ENCODE assay signal across 8 cellular contexts in genomic region chr17:44775838-44776621, GRCh38. TPM values are rescaled to one million over a fixed set of nuclear protein-coding genes. Genes with fewer than 3 reads are reported as not detected.
A peak's percentile ranks its signal among the peaks of the same experiment; 100 is the strongest.
DNase-seq lines count a peak whose midpoint lies in the region; ATAC-seq, FAIRE-seq and TF ChIP-seq lines count a peak whose summit lies in the region.

No MANE protein-coding gene starts in this region.

- no peak overlapping the region for H2BK15ac ChIP-seq in H1 (ENCODE audit: low read length)

- H3K4me1 Mint-ChIP-seq in CD4-positive, alpha-beta memory T cell, result peaks cover 5 to 21% (median 9%) of the 10 kb centered on the region in 4 donors
- peaks cover 17 to 36% (median 22%) of the 10 kb centered on the region in 3 donors for H3K4me1 Mint-ChIP-seq in naive B cell

- peak; percentile 6 for ATAC-seq in GM21825 (IDR thresholded peaks at IDR 0.05; ENCODE audit: unreplicated experiment)
- ATAC-seq in naive B cell (ENCODE audit: low read depth in 2 of 2), result peak in 1 of 2 donors; percentile 1
- no peak for ATAC-seq in GM18519 (IDR thresholded peaks at IDR 0.05; ENCODE audit: low FRiP score, unreplicated experiment)

- no peak overlapping the region for H3K56ac ChIP-seq in H1 (replicated peaks; ENCODE audit: insufficient read length, low read depth, low read length)

- H3K79me2 ChIP-seq in PC-9 (ENCODE audit: low read depth) (no peaks in the 10 kb centered on the region), H1 (ENCODE audit: control insufficient read depth in 1 of 2, insufficient read depth in 2 of 2, low read length in 2 of 2) (no peaks in the 10 kb centered on the region)

- no peak overlapping the region for H2BK120ac ChIP-seq in H1 (replicated peaks; ENCODE audit: low read depth, low read length)

- H3K9me2 ChIP-seq in PC-9 (ENCODE audit: insufficient read depth), result no peaks in the 10 kb centered on the region

- H3K9me3 Mint-ChIP-seq in CD4-positive, alpha-beta memory T cell, result no peaks in the 10 kb centered on the region
- no peaks in the 10 kb centered on the region for H3K9me3 Mint-ChIP-seq in naive B cell

- peak overlapping the region; percentile 77 for H4K8ac ChIP-seq in H1 (ENCODE audit: extremely low read depth, insufficient read depth, low read length)

- no peaks in the 10 kb centered on the region for H3K79me1 ChIP-seq in H1 (ENCODE audit: low read depth, low read length)

- no peaks in the 10 kb centered on the region for H3K9me3 ChIP-seq in CD4-positive, alpha-beta memory T cell (ENCODE audit: control insufficient read depth in 1 of 2, low read length in 2 of 2)
- H3K9me3 ChIP-seq in PC-9 (ENCODE audit: insufficient read depth, low read depth) (no peaks in the 10 kb centered on the region), H1 (ENCODE audit: insufficient read depth in 2 of 2, low read depth in 1 of 2, low read length in 1 of 2) (no peaks in the 10 kb centered on the region)

- TF ChIP-seq EP300 in H1 (IDR thresholded peaks at IDR 0.05; ENCODE audit: borderline replicate concordance in 1 of 2, low read depth in 2 of 2, low read length in 2 of 2), result no peak

- H2BK12ac ChIP-seq in H1 (ENCODE audit: low read depth, low read length), result no peak overlapping the region

- no peak for DNase-seq in CD4-positive, alpha-beta memory T cell
- DNase-seq in PC-9 (peak in 1 of 2 experiments; percentile 97), H1 (ENCODE audit: low read depth in 1 of 2, low spot score in 2 of 2) (no peak), naive B cell (no peak), AG08395 (ENCODE audit: low spot score) (no peak)
- DNase-seq in activated effector memory CD4-positive, alpha-beta T cell treated with Interleukin-2 at 50 U/mL for 16 hours, result no peak

- no peak overlapping the region for H3K18ac ChIP-seq in H1 (ENCODE audit: extremely low read depth, low read length)

- peak overlapping the region; percentile 32; the same call in 1 of the 2 replicates for H2AK5ac ChIP-seq in H1 (ENCODE audit: low read depth, low read length)

- peak overlapping the region; percentile 47 for H3K4ac ChIP-seq in H1 (replicated peaks; ENCODE audit: insufficient read length, low read depth, low read length)

- FAIRE-seq in H1 (lab: Jason Lieb, UNC), result no peak

- WGBS in H1 (ENCODE audit: extremely low coverage in 1 of 2, insufficient coverage in 1 of 2, insufficient read length in 1 of 2, insufficient replicate concordance in 2 of 2, low coverage in 1 of 2, low lambda C conversion rate in 2 of 2, missing lambda C conversion rate in 1 of 2), 2 experiments, result 27% methylated on average over 29 of the region's 43 CpGs; no CpG with 5 or more reads in 1 of the 2 experiments

- POLR2A ChIA-PET in CD4-positive, alpha-beta memory T cell (lab: Charles Lee; ENCODE audit: partially characterized antibody), result interaction anchor here (0.7 to 1.6 kb wide), 9 partner anchors 27 to 286 kb away, joined by 3 to 6 read pairs (median 5); partner anchors contain the start of gene EFTUD2
- POLR2A ChIA-PET in PC-9 (lab: Charles Lee; ENCODE audit: unreplicated experiment), result interaction anchor here (0.6 to 0.7 kb wide), 5 partner anchors 13 to 412 kb away, joined by 3 to 9 read pairs (median 5); partner anchors contain the start of gene FAM171A2
- POLR2A ChIA-PET in H1 (lab: Charles Lee; ENCODE audit: partially characterized antibody), result interaction anchor here (0.6 to 2.4 kb wide), 33 partner anchors 10 to 307 kb away, joined by 3 to 14 read pairs (median 4); partner anchors contain the start of genes ADAM11, DBF4B and GJC1

- peak overlapping the region; percentile 27 for H3K27ac ChIP-seq in CD4-positive, alpha-beta memory T cell (ENCODE audit: low read depth, low read length)
- H3K27ac ChIP-seq in PC-9, result no peak overlapping the region
- H3K27ac ChIP-seq in H1 (ENCODE audit: low read depth, low read length), result no peak overlapping the region

- intact Hi-C loops in CD4-positive, alpha-beta memory T cell (cut with micrococcal nuclease), result loop anchor here (1.0 to 5.0 kb wide), 9 partner anchors 89 to 421 kb away; partner anchors contain the start of genes C1QL1, EFTUD2, NMT1 and PLCD3
- intact Hi-C loops in PC-9 (cut with micrococcal nuclease; ENCODE audit: unreplicated experiment), result loop anchor here (1.0 to 2.0 kb wide), 3 partner anchors 89 to 357 kb away; no protein-coding TSS in a partner anchor

- peaks cover 18% of the 10 kb centered on the region for H3K4me1 ChIP-seq in CD4-positive, alpha-beta memory T cell (ENCODE audit: insufficient read depth, low read length)
- H3K4me1 ChIP-seq in PC-9 (replicated peaks; ENCODE audit: insufficient read depth) (peaks cover 8% of the 10 kb centered on the region; the same call in 1 of the 2 replicates), H1 (replicated peaks in 1 of 4; ENCODE audit: control insufficient read depth in 3 of 4, insufficient read depth in 4 of 4, low read length in 3 of 4) (peaks cover 0 to 14% (median 4%) of the 10 kb centered on the region in 4 experiments; a peak in 5 of 7 replicates)

- peak overlapping the region; percentile 47 to 73 for H3K4me3 ChIP-seq in CD4-positive, alpha-beta memory T cell (ENCODE audit: low read length in 2 of 2)
- H3K4me3 ChIP-seq in PC-9, result peak overlapping the region; percentile 81
- peak overlapping the region; percentile 41 to 76 (median 52) for H3K4me3 ChIP-seq in H1 (ENCODE audit: extremely low read depth in 1 of 4, insufficient read depth in 2 of 4, low read depth in 3 of 4, low read length in 4 of 4)

- H3K27ac Mint-ChIP-seq in CD4-positive, alpha-beta memory T cell, result peak overlapping the region; percentile 68 to 87 (median 80)
- H3K27ac Mint-ChIP-seq in naive B cell, result peak overlapping the region in 3 of 6 donors; percentile 66 to 89 (median 84)

- no peaks in the 10 kb centered on the region for H3F3A ChIP-seq in PC-9 (ENCODE audit: insufficient read depth, low read depth)

- H3K4me3 Mint-ChIP-seq in CD4-positive, alpha-beta memory T cell, result peak overlapping the region; percentile 88 to 97 (median 90)
- H3K4me3 Mint-ChIP-seq in naive B cell, result peak overlapping the region; percentile 82 to 96 (median 92)

- TF ChIP-seq POLR2A in H1 (IDR thresholded peaks at IDR 0.05; ENCODE audit: control extremely low read depth in 1 of 2, low read depth in 2 of 2, low read length in 2 of 2), result no peak

- peaks cover 6% of the 10 kb centered on the region; the same call in 1 of the 2 replicates for H3K23me2 ChIP-seq in H1 (ENCODE audit: low read depth, low read length)

- CTCF ChIA-PET in CD4-positive, alpha-beta memory T cell (lab: Charles Lee; ENCODE audit: partially characterized antibody), result interaction anchor here (0.7 to 11.7 kb wide), 13 partner anchors 18 to 359 kb away, joined by 3 to 263 read pairs (median 4); partner anchors contain the start of gene ACBD4
- CTCF ChIA-PET in PC-9 (lab: Charles Lee) (interaction anchor here (0.5 to 0.8 kb wide), 5 partner anchors 14 to 359 kb away, joined by 3 to 8 read pairs (median 4); partner anchors contain the start of gene ACBD4), H1 (lab: Charles Lee; ENCODE audit: partially characterized antibody) (interaction anchor here (1.0 to 26.7 kb wide), 9 partner anchors 10 to 145 kb away, joined by 4 to 577 read pairs (median 6); partner anchors contain the start of genes ADAM11 and HIGD1B)

- no peak for TF ChIP-seq RAD21 in H1 (IDR thresholded peaks at IDR 0.05 in 1 of 2, conservative IDR thresholded peaks at IDR 0.05 in 1 of 2; ENCODE audit: low read depth in 2 of 2, low read length in 2 of 2)

- peak overlapping the region; percentile 80 for H2AFZ ChIP-seq in PC-9
- no peak overlapping the region for H2AFZ ChIP-seq in H1 (ENCODE audit: low read length)

- no peak overlapping the region for H4K5ac ChIP-seq in H1 (ENCODE audit: insufficient read length, low read depth, low read length)

- H3K36me3 Mint-ChIP-seq in CD4-positive, alpha-beta memory T cell, result no peaks in the 10 kb centered on the region
- H3K36me3 Mint-ChIP-seq in naive B cell, result no peaks in the 10 kb centered on the region

- H3K14ac ChIP-seq in H1 (ENCODE audit: insufficient read length), result no peak overlapping the region

- peaks cover 1 to 6% of the 10 kb centered on the region in 2 donors for H3K27me3 Mint-ChIP-seq in CD4-positive, alpha-beta memory T cell
- H3K27me3 Mint-ChIP-seq in naive B cell, result peaks cover 0 to 49% (median 19%) of the 10 kb centered on the region in 3 donors

- no peak overlapping the region for H3K23ac ChIP-seq in H1 (ENCODE audit: insufficient read length)

- H3K9ac ChIP-seq in H1 (replicated peaks in 1 of 4; ENCODE audit: extremely low read depth in 1 of 4, low read depth in 3 of 4, low read length in 3 of 4), result peak overlapping the region in 3 of 4 experiments; percentile 44 to 52 (median 45); a peak in 4 of 7 replicates

- H3K27me3 ChIP-seq in CD4-positive, alpha-beta memory T cell (ENCODE audit: insufficient read depth, low read length), result no peaks in the 10 kb centered on the region
- H3K27me3 ChIP-seq in PC-9 (ENCODE audit: insufficient read depth, low read depth), result no peaks in the 10 kb centered on the region
- H3K27me3 ChIP-seq in H1 (replicated peaks in 1 of 4; ENCODE audit: control insufficient read depth in 3 of 4, extremely low read depth in 1 of 4, insufficient read depth in 3 of 4, low read length in 3 of 4), result peaks cover 3 to 18% (median 12%) of the 10 kb centered on the region in 4 experiments; a peak in 6 of 7 replicates

- BruUV-seq in PC-9 (replicated peaks; lab: Mats Ljungman, UMichigan), result no TSS peak

- H2BK20ac ChIP-seq in H1 (ENCODE audit: low read length), result no peak overlapping the region

- H3K36me3 ChIP-seq in CD4-positive, alpha-beta memory T cell (ENCODE audit: insufficient read depth, low read length), result no peaks in the 10 kb centered on the region
- H3K36me3 ChIP-seq in PC-9 (ENCODE audit: low read depth), result no peaks in the 10 kb centered on the region
- H3K36me3 ChIP-seq in H1 (ENCODE audit: control insufficient read depth in 2 of 4, insufficient read depth in 4 of 4, low read length in 3 of 4), result no peaks in the 10 kb centered on the region

- peak overlapping the region; percentile 96 for H3K4me2 ChIP-seq in PC-9
- peak overlapping the region; percentile 16 to 94 for H3K4me2 ChIP-seq in H1 (ENCODE audit: insufficient read depth in 1 of 2, low read depth in 2 of 2, low read length in 2 of 2)

- H4K91ac ChIP-seq in H1 (replicated peaks; ENCODE audit: insufficient read length, low read length), result no peak overlapping the region

- no peaks in the 10 kb centered on the region for H4K20me1 ChIP-seq in PC-9 (ENCODE audit: insufficient read depth)
- peaks cover 0 to 2% of the 10 kb centered on the region in 2 experiments for H4K20me1 ChIP-seq in H1 (replicated peaks in 1 of 2; ENCODE audit: control insufficient read depth in 1 of 2, insufficient read depth in 2 of 2, low read length in 2 of 2)

- TF ChIP-seq CTCF in PC-9 (conservative IDR thresholded peaks at IDR 0.05), result no peak
- TF ChIP-seq CTCF in H1 (IDR thresholded peaks at IDR 0.05; ENCODE audit: control extremely low read depth in 1 of 3, insufficient read depth in 1 of 3, low read depth in 1 of 3, low read length in 3 of 3), result no peak

- H2BK5ac ChIP-seq in H1 (ENCODE audit: low read depth, low read length), result no peak overlapping the region

RNA-seq across cellular contexts. Expression of gene ADAM11, which starts 17.2 kb away (rescaled TPM):
- total RNA-seq in CD4-positive, alpha-beta memory T cell, result under 1 TPM; 0.72 to 0.90 TPM
- polyA plus RNA-seq in CD4-positive, alpha-beta memory T cell, result under 1 TPM; 0.03 to 0.09 TPM
- total RNA-seq in PC-9 (2021), result 0.46 and 0.55 TPM in 2 replicates
- 2.8 and 2.9 TPM in 2 replicates for total RNA-seq in H1 (2021; fragmentation: NEBNext Ultra II Directional; extraction: Animal tissue kit (Norgen Biotek cat#: 25700))
- polyA plus RNA-seq in H1 (2011; rRNA removed) (2.3 and 2.7 TPM in 2 replicates), naive B cell (ENCODE audit: low read depth in 6 of 6) (under 1 TPM in 1 of 6 donors, not detected in 5; 0.13 TPM)
- 2.4 TPM for polyA plus RNA-seq in H1 (2011; cell fraction: cytosol; rRNA removed)
- polyA plus RNA-seq in H1 (2011; cell fraction: nucleus; rRNA removed), result 21.8 TPM
- polyA plus RNA-seq in H1 (2012, experiment 1 of 2), result 3.5 to 5.7 TPM (median 4.1 TPM) in 4 replicates
- polyA plus RNA-seq in H1 (2012, experiment 2 of 2), result 2.1 TPM
- 1.1 TPM for polyA plus RNA-seq in H1 (2013, experiment 1 of 2)
- 0.92 TPM for polyA plus RNA-seq in H1 (2013, experiment 2 of 2)
- 1.6 and 1.8 TPM in 2 replicates for polyA minus RNA-seq in H1 (2011; rRNA and poly(A)+ RNA removed)
- polyA minus RNA-seq in H1 (2011; cell fraction: cytosol; rRNA and poly(A)+ RNA removed), result 2.6 TPM
- polyA minus RNA-seq in H1 (2011; cell fraction: nucleus; rRNA and poly(A)+ RNA removed), result 3.7 TPM

RNA-seq across cellular contexts. Expression of gene GJC1, which starts 54.1 kb away (rescaled TPM):
- total RNA-seq in CD4-positive, alpha-beta memory T cell, result not detected
- polyA plus RNA-seq in CD4-positive, alpha-beta memory T cell, result not detected
- 42.6 and 50.0 TPM in 2 replicates for total RNA-seq in PC-9 (2021)
- total RNA-seq in H1 (2021; fragmentation: NEBNext Ultra II Directional; extraction: Animal tissue kit (Norgen Biotek cat#: 25700)), result 154 and 156 TPM in 2 replicates
- polyA plus RNA-seq in H1 (2011; rRNA removed) (22.1 and 29.1 TPM in 2 replicates), naive B cell (ENCODE audit: low read depth in 6 of 6) (not detected)
- polyA plus RNA-seq in H1 (2011; cell fraction: cytosol; rRNA removed), result 38.6 TPM
- polyA plus RNA-seq in H1 (2011; cell fraction: nucleus; rRNA removed), result 31.1 TPM
- 55.4 to 86.8 TPM (median 72.4 TPM) in 4 replicates for polyA plus RNA-seq in H1 (2012, experiment 1 of 2)
- 19.3 TPM for polyA plus RNA-seq in H1 (2012, experiment 2 of 2)
- 77.7 TPM for polyA plus RNA-seq in H1 (2013, experiment 1 of 2)
- 81.2 TPM for polyA plus RNA-seq in H1 (2013, experiment 2 of 2)
- polyA minus RNA-seq in H1 (2011; rRNA and poly(A)+ RNA removed), result 185 and 238 TPM in 2 replicates
- 63.6 TPM for polyA minus RNA-seq in H1 (2011; cell fraction: cytosol; rRNA and poly(A)+ RNA removed)
- 42.5 TPM for polyA minus RNA-seq in H1 (2011; cell fraction: nucleus; rRNA and poly(A)+ RNA removed)

Comparison
In these comparisons a context has a peak if more than half of its experiments do, and no peak if none do; other contexts are left out.
1. RNA of gene GJC1, which starts 54.1 kb away (total RNA-seq): 154 to 156 TPM in H1 and 42.6 to 50.0 TPM in PC-9; not detected in CD4-positive, alpha-beta memory T cell; every median in the first group is over 10 times any median in the second.
2. Peak in every context shown above with its lines, with median percentiles within 50 percentile points of each other: H3K4me3 ChIP-seq.